ENCODE assay signal across 7 cellular contexts in the genomic region with DNA sequence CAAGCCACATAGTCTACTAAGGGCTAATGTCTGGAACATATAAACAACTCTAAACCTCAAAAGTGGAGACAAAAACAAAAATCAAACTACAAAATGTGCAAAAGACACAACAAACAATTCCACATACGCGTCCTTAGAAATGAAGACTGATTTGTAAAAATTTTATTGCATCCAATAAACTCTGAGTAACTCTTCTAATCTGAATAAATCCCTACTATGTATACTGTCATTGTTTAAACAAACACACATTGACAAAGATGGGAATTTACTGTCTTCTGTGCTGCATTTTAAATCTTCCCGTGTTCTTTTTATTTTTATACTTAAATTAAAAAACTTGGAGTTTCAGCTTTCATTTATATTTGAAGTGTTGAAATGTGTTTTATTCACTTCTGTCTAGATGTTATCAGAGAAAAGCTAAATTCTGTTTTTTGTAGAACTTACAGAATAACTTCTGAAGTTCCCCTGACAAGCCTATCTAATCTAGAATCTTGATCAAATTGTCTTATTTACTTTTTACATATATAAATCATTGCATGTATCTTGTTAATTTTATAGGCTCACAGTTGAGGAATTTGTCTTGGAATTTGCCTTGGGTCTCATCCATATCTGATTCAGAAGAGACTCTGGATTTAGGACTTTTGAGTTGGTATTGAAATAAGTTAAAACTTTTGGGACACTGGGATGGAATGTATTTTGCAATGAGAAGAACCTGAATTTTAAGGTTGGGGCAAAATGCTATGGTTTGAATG.
"Had no signal": no experiment of that assay in that cellular context is flagged by ENCODE, and none has a peak within 500 bp of the region (broad histone marks: within the 10 kb centered on the region; RNA-seq: fewer than 3 reads in every experiment).

No MANE protein-coding gene starts in this region.

- H3K9me3 ChIP-seq: HAP-1 had no signal

- DNase-seq: GM23248, GOT3, H7, HFFc6 had no signal

- H3K27ac ChIP-seq: GM23248, HL-60 had no signal

- H3K36me3 ChIP-seq: HAP-1 had no signal

- H2AFZ ChIP-seq: GM23248 had no signal

- H3K4me1 ChIP-seq: HAP-1 had no signal

- H3K9ac ChIP-seq: GM23248 had no signal

- H3K4me3 ChIP-seq: GM23248, HAP-1 had no signal

- FAIRE-seq: HepG2 had no signal
